ENCODE assay signal across 12 cellular contexts in the genomic region with DNA sequence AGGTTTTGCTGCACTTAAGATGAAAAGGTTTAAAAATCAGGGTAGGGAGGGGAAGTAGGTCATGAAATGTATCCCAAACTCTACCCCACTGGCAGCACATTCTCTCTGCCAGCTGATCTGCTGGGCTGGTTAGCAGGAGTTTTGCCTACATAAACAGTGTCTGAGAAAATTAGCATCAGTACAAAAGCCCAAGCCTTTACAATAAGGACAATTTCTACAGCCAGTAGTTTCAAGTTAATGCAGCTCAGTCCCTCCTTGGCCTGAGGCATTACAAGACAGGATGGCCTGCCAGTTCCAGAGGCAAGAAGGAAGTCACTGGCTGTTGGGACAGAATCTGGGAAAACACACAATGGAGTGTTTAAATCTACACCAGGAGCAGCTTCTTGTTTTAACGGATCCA. TPM values are rescaled to one million over a fixed set of nuclear protein-coding genes. Genes with fewer than 3 reads are reported as not detected.
DNase-seq lines count a peak whose midpoint lies in the region; ATAC-seq and TF ChIP-seq lines count a peak whose summit lies in the region.
"Had no signal": no experiment of that assay in that cellular context is flagged by ENCODE, and none has a peak within 500 bp of the region (broad histone marks: within the 10 kb centered on the region; RNA-seq: fewer than 3 reads in every experiment).

No MANE protein-coding gene starts in this region.

- no peak for TF ChIP-seq CTCF in RWPE2 (IDR thresholded peaks at IDR 0.05; ENCODE audit: poor library complexity, severe bottlenecking)
- TF ChIP-seq CTCF in esophagus squamous epithelium (IDR thresholded peaks at IDR 0.05) = no peak
- TF ChIP-seq CTCF in osteocyte (IDR thresholded peaks at IDR 0.05) = no peak

- H3K36me3 Mint-ChIP-seq in osteocyte (ENCODE audit: unreplicated experiment) = no peaks in the 10 kb centered on the region
- H3K36me3 Mint-ChIP-seq: CD4-positive, CD25-positive, alpha-beta regulatory T cell had no signal

- ATAC-seq in RWPE2 (ENCODE audit: low read depth) (no peak), HG03521 (IDR thresholded peaks at IDR 0.05; ENCODE audit: unreplicated experiment) (no peak), GM19035 (IDR thresholded peaks at IDR 0.05; ENCODE audit: unreplicated experiment) (no peak), GM21381 (IDR thresholded peaks at IDR 0.05; ENCODE audit: unreplicated experiment) (no peak)

- H3K9me3 ChIP-seq in RWPE2 (ENCODE audit: severe bottlenecking) = no peaks in the 10 kb centered on the region
- H3K9me3 ChIP-seq in esophagus squamous epithelium = no peaks in the 10 kb centered on the region

- peak overlapping the region; percentile 93 for H3K27ac Mint-ChIP-seq in osteocyte (ENCODE audit: unreplicated experiment)
- H3K27ac Mint-ChIP-seq: CD4-positive, CD25-positive, alpha-beta regulatory T cell had no signal

- H3K27me3 ChIP-seq in RWPE2 (ENCODE audit: insufficient read depth, poor library complexity, severe bottlenecking) (no peaks in the 10 kb centered on the region), esophagus squamous epithelium (no peaks in the 10 kb centered on the region)

- H3K36me3 ChIP-seq in RWPE2 (ENCODE audit: low read depth) (no peaks in the 10 kb centered on the region), esophagus squamous epithelium (no peaks in the 10 kb centered on the region)

- peaks cover 36% of the 10 kb centered on the region for H3K4me1 Mint-ChIP-seq in osteocyte (ENCODE audit: unreplicated experiment)

- no peaks in the 10 kb centered on the region for H3K27me3 Mint-ChIP-seq in osteocyte (ENCODE audit: unreplicated experiment)
- H3K27me3 Mint-ChIP-seq: CD4-positive, CD25-positive, alpha-beta regulatory T cell had no signal

- H3K4me1 ChIP-seq in RWPE2 (ENCODE audit: insufficient read depth, poor library complexity, severe bottlenecking) (peaks cover 50% of the 10 kb centered on the region), esophagus squamous epithelium (peaks cover 14 to 65% (median 23%) of the 10 kb centered on the region in 3 donors)

- H3K9me3 Mint-ChIP-seq in osteocyte (ENCODE audit: unreplicated experiment) = no peaks in the 10 kb centered on the region

- WGBS in esophagus squamous epithelium, 2 donors = 14 to 21% methylated on average over 1 of the region's 1 CpG

- no peak overlapping the region for H3K4me3 ChIP-seq in RWPE2 (ENCODE audit: severe bottlenecking)
- no peak overlapping the region for H3K4me3 ChIP-seq in esophagus squamous epithelium

- DNase-seq in ELF-1 (ENCODE audit: low read depth, low spot score) (peak; percentile 64), RWPE2 (ENCODE audit: low spot score) (no peak), esophagus squamous epithelium (lab: John Stamatoyannopoulos, UW) (no peak), osteocyte (ENCODE audit: extremely low spot score, unreplicated experiment) (no peak), cerebellar cortex (ENCODE audit: low spot score) (no peak)
- DNase-seq: CD4-positive, CD25-positive, alpha-beta regulatory T cell; kidney; NCI-H1694; stimulated activated CD4-positive, alpha-beta T cell treated with anti-CD3 and anti-CD28 coated beads, Interleukin-15, amount 100 ng/mL, for 24 hours had no signal

- H3K4me3 Mint-ChIP-seq in osteocyte (ENCODE audit: unreplicated experiment) = peak overlapping the region; percentile 48
- H3K4me3 Mint-ChIP-seq: CD4-positive, CD25-positive, alpha-beta regulatory T cell had no signal

- no peak for TF ChIP-seq POLR2A in esophagus squamous epithelium (IDR thresholded peaks at IDR 0.05)

- H3K27ac ChIP-seq in RWPE2 (ENCODE audit: poor library complexity, severe bottlenecking) = peak overlapping the region; percentile 72
- peak overlapping the region; percentile 23 to 60 (median 49) for H3K27ac ChIP-seq in esophagus squamous epithelium

- intact Hi-C loops in esophagus squamous epithelium (cut with DNase I) = loop anchor here (5.0 kb wide), 1 partner anchor 69 kb away; no protein-coding TSS in a partner anchor

RNA-seq across cellular contexts. Expression of gene NCEH1, which starts 32.8 kb away (rescaled TPM):
- total RNA-seq in esophagus squamous epithelium = 1 to 10 TPM; 2.2 to 9.1 (median 5.0) TPM
- total RNA-seq in osteocyte = 6.7 and 8.1 TPM in 2 replicates
